In the genomic region with DNA sequence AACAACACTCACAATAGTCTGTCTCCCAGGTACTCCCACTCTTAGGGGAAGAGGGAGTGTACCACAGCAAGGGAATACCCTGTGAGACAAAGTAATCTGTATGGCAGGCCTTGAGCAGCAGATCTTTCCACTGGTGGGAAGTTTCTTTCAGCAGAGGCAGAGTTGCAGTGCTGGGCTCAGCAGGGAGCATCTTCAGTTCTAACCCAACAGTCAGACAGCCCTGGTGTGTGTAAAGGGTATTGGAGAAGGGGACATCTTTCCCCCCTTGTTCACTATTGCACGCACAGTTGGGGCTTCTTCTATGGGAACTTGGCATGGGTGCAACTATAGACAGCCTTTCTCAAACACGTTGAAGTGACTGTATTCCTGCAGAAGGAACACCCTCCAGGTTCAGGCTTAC, we compare ENCODE assay signal across 2 cellular contexts.
TF ChIP-seq lines count a peak whose summit lies in the region.

No MANE protein-coding gene starts in this region.

TF ChIP-seq in HepG2, 621 proteins besides CTCF, POLR2A, EP300 and RAD21 (continued from another document):
- no peak for TF ChIP-seq GPBP1L1 (CRISPR knock-in tag; IDR thresholded peaks at IDR 0.05)
- peak; percentile 99 for TF ChIP-seq ZNF331 (CRISPR knock-in tag; IDR thresholded peaks at IDR 0.05)
- TF ChIP-seq DDIT3 (CRISPR knock-in tag; IDR thresholded peaks at IDR 0.05) = no peak
TF ChIP-seq in HepG2: peak in this region for 1.

TF ChIP-seq in GM23338, 12 proteins besides CTCF, POLR2A, EP300 and RAD21 (continued from another document):
- TF ChIP-seq, protein P1, sequence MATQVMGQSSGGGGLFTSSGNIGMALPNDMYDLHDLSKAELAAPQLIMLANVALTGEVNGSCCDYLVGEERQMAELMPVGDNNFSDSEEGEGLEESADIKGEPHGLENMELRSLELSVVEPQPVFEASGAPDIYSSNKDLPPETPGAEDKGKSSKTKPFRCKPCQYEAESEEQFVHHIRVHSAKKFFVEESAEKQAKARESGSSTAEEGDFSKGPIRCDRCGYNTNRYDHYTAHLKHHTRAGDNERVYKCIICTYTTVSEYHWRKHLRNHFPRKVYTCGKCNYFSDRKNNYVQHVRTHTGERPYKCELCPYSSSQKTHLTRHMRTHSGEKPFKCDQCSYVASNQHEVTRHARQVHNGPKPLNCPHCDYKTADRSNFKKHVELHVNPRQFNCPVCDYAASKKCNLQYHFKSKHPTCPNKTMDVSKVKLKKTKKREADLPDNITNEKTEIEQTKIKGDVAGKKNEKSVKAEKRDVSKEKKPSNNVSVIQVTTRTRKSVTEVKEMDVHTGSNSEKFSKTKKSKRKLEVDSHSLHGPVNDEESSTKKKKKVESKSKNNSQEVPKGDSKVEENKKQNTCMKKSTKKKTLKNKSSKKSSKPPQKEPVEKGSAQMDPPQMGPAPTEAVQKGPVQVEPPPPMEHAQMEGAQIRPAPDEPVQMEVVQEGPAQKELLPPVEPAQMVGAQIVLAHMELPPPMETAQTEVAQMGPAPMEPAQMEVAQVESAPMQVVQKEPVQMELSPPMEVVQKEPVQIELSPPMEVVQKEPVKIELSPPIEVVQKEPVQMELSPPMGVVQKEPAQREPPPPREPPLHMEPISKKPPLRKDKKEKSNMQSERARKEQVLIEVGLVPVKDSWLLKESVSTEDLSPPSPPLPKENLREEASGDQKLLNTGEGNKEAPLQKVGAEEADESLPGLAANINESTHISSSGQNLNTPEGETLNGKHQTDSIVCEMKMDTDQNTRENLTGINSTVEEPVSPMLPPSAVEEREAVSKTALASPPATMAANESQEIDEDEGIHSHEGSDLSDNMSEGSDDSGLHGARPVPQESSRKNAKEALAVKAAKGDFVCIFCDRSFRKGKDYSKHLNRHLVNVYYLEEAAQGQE (IDR thresholded peaks at IDR 0.05; ENCODE audit: unreplicated experiment) = no peak
TF ChIP-seq in GM23338: peak in this region for 1.
